Comparison of ENCODE assay signal across 6 cellular contexts in genomic region chr10:27237531-27237930, GRCh38. TPM values are rescaled to one million over a fixed set of nuclear protein-coding genes. Genes with fewer than 3 reads are reported as not detected.
DNase-seq lines count a peak whose midpoint lies in the region; ATAC-seq and TF ChIP-seq lines count a peak whose summit lies in the region.
"Not testable (repeated sequence)": the region's sequence is repeated elsewhere in the genome, so short reads cannot be mapped to it uniquely, and the experiment has no call there.

No MANE protein-coding gene starts in this region.

- not testable (repeated sequence) for H3K27me3 ChIP-seq in Loucy (ENCODE audit: insufficient read depth, low read length, poor library complexity, severe bottlenecking); SU-DHL-6 (ENCODE audit: low read length); heart right ventricle; right lobe of liver

- ATAC-seq in heart right ventricle, right lobe of liver: not testable (repeated sequence)

- peaks cover 36% of the 10 kb centered on the region for H3K79me2 ChIP-seq in Loucy (ENCODE audit: insufficient read depth, low read length)
- peaks cover 48% of the 10 kb centered on the region for H3K79me2 ChIP-seq in SU-DHL-6 (ENCODE audit: insufficient read depth, low read length)

- H3K27me3 Mint-ChIP-seq in Calu3 (ENCODE audit: unreplicated experiment), result not testable (repeated sequence)

- H4K20me1 ChIP-seq in Loucy (ENCODE audit: insufficient read depth, low read length, poor library complexity, severe bottlenecking); SU-DHL-6 (ENCODE audit: low read depth, low read length): not testable (repeated sequence)

- not testable (repeated sequence) for H3K9me3 ChIP-seq in HEK293 (ENCODE audit: control insufficient read depth, insufficient read depth, low read depth, low read length); Loucy (ENCODE audit: insufficient read depth, low read depth, low read length); SU-DHL-6 (ENCODE audit: insufficient read depth, low read length); heart right ventricle; right lobe of liver

- H3K27ac Mint-ChIP-seq in Calu3 (ENCODE audit: unreplicated experiment), result peak overlapping the region; percentile 74

- H2AFZ ChIP-seq in Loucy (ENCODE audit: low read length); SU-DHL-6 (ENCODE audit: low read depth, low read length, severe bottlenecking): not testable (repeated sequence)

- H3K4me3 Mint-ChIP-seq in Calu3 (ENCODE audit: low read depth, unreplicated experiment), result peak overlapping the region; percentile 86

- H3K4me3 ChIP-seq in HEK293 (ENCODE audit: low read depth, low read length); SU-DHL-6 (ENCODE audit: insufficient read depth, low read length, poor library complexity, severe bottlenecking): not testable (repeated sequence)
- H3K4me3 ChIP-seq in Loucy (ENCODE audit: low read length, poor library complexity, severe bottlenecking) (peak overlapping the region; percentile 23), heart right ventricle (peak overlapping the region in 2 of 10 donors; percentile 1 to 9), right lobe of liver (peak overlapping the region in 2 of 3 donors; percentile 10 to 25)

- H3K9me3 Mint-ChIP-seq in Calu3 (ENCODE audit: low read depth, unreplicated experiment), result not testable (repeated sequence)

- not testable (repeated sequence) for H3K4me1 ChIP-seq in HEK293 (ENCODE audit: control insufficient read depth, insufficient read depth, low read length); Loucy (ENCODE audit: insufficient read depth, low read length, poor library complexity, severe bottlenecking)
- H3K4me1 ChIP-seq in heart right ventricle (peaks cover 4 to 54% (median 43%) of the 10 kb centered on the region in 9 donors), right lobe of liver (peaks cover 0 to 36% (median 8%) of the 10 kb centered on the region in 4 donors)

- H3K27ac ChIP-seq in HEK293 (ENCODE audit: extremely low read depth, low read depth, low read length), result not testable (repeated sequence)
- H3K27ac ChIP-seq in SU-DHL-6 (ENCODE audit: low read depth, low read length) (peak overlapping the region; percentile 47; the same call in 1 of the 2 replicates), heart right ventricle (peak overlapping the region in 9 of 10 donors; percentile 6 to 70 (median 47)), right lobe of liver (peak overlapping the region; percentile 26 to 92 (median 45))

- intact Hi-C loops in Calu3 (cut with micrococcal nuclease; ENCODE audit: unreplicated experiment); heart right ventricle (cut with DNase I); right lobe of liver (cut with DNase I): not testable (repeated sequence)

- not testable (repeated sequence) for BruUV-seq in Calu3 (replicated peaks; lab: Mats Ljungman, UMichigan)

- POLR2A ChIA-PET in HEK293 (lab: Yijun Ruan, JAX), result not testable (repeated sequence)

- H3K9me2 ChIP-seq in Loucy (replicated peaks; ENCODE audit: low read depth, low read length); SU-DHL-6 (replicated peaks; ENCODE audit: insufficient read depth, low read length): not testable (repeated sequence)

- TF ChIP-seq CTCF in Calu3 (IDR thresholded peaks at IDR 0.05; ENCODE audit: unreplicated experiment); HEK293 (tag by site-specific recombination; IDR thresholded peaks at IDR 0.05); Loucy (conservative IDR thresholded peaks at IDR 0.05; ENCODE audit: low read length); SU-DHL-6 (IDR thresholded peaks at IDR 0.05; ENCODE audit: insufficient read depth, low read length, poor library complexity, severe bottlenecking); heart right ventricle (IDR thresholded peaks at IDR 0.05); right lobe of liver (IDR thresholded peaks at IDR 0.05): not testable (repeated sequence)

- CTCF ChIA-PET in Calu3 (lab: Charles Lee), result interaction anchor here (0.6 kb wide), 1 partner anchor 45 kb away, joined by 3 read pairs; no protein-coding TSS in a partner anchor
- CTCF ChIA-PET in HEK293 (lab: Yijun Ruan, JAX), result interaction anchor here (0.7 to 3.3 kb wide), 2 partner anchors 13 to 43 kb away, joined by 3 to 22 read pairs; no protein-coding TSS in a partner anchor

- peak overlapping the region; percentile 56 for H3K4me2 ChIP-seq in Loucy (ENCODE audit: low read depth, low read length, poor library complexity, severe bottlenecking)
- peak overlapping the region; percentile 71 for H3K4me2 ChIP-seq in SU-DHL-6 (ENCODE audit: low read depth, low read length, poor library complexity, severe bottlenecking)

- H3F3A ChIP-seq in Loucy (ENCODE audit: low read depth), result not testable (repeated sequence)
- H3F3A ChIP-seq in SU-DHL-6 (ENCODE audit: insufficient read depth), result peaks cover 22% of the 10 kb centered on the region

- H3K36me3 Mint-ChIP-seq in Calu3 (ENCODE audit: insufficient read depth, unreplicated experiment), result peaks cover 52% of the 10 kb centered on the region

- TF ChIP-seq POLR2A in right lobe of liver (IDR thresholded peaks at IDR 0.05), result not testable (repeated sequence)

- not testable (repeated sequence) for DNase-seq in Calu3, heart right ventricle, right lobe of liver

- WGBS in heart right ventricle, 2 donors, result 64 to 70% methylated on average over 8 of the region's 8 CpGs
- WGBS in right lobe of liver (ENCODE audit: insufficient coverage, low coverage, low lambda C conversion rate, missing lambda C conversion rate), result 41% methylated on average over 8 of the region's 8 CpGs

- not testable (repeated sequence) for H3K9ac ChIP-seq in Loucy (ENCODE audit: low read depth, low read length, poor library complexity, severe bottlenecking)
- H3K9ac ChIP-seq in SU-DHL-6 (ENCODE audit: low read length), result peak overlapping the region; percentile 25; the same call in 1 of the 2 replicates

- H3K36me3 ChIP-seq in HEK293 (ENCODE audit: control insufficient read depth in 2 of 2, insufficient read depth in 1 of 2, low read length in 2 of 2); Loucy (ENCODE audit: insufficient read depth, low read length); SU-DHL-6 (ENCODE audit: low read length); right lobe of liver: not testable (repeated sequence)
- peaks cover 0 to 33% (median 0%) of the 10 kb centered on the region in 9 donors for H3K36me3 ChIP-seq in heart right ventricle

- H3K4me1 Mint-ChIP-seq in Calu3 (ENCODE audit: low read depth, unreplicated experiment), result not testable (repeated sequence)

TF ChIP-seq in HEK293, 187 proteins besides CTCF, POLR2A, EP300 and RAD21:
- TF ChIP-seq ZNF600 (tag by site-specific recombination; IDR thresholded peaks at IDR 0.05) (0 out of 2 replicates have a peak, but pooled peaks have one; percentile 30), PRDM10 (tag by site-specific recombination; IDR thresholded peaks at IDR 0.05) (peak; percentile 14; the same call in 1 of the 2 replicates)

RNA-seq across cellular contexts. Expression of gene ACBD5, which starts 3.1 kb away (rescaled TPM):
- 34.1 and 38.6 TPM in 2 replicates for total RNA-seq in Calu3 (2022)
- 10 to 100 TPM; 60.0 to 93.3 (median 72.8) TPM for total RNA-seq in heart right ventricle
- polyA plus RNA-seq in heart right ventricle, result 10 to 100 TPM; 14.6 to 25.6 TPM
- 10 to 100 TPM; 23.1 to 45.9 (median 32.0) TPM for total RNA-seq in right lobe of liver
